In genomic region chr5:142639455-142639854, GRCh38 we compare ENCODE assay signal across 9 cellular contexts. TPM values are rescaled to one million over a fixed set of nuclear protein-coding genes. Genes with fewer than 3 reads are reported as not detected.
"Had no signal": no experiment of that assay in that cellular context is flagged by ENCODE, and none has a peak within 500 bp of the region (broad histone marks: within the 10 kb centered on the region; RNA-seq: fewer than 3 reads in every experiment).

No MANE protein-coding gene starts in this region.

- H3K36me3 ChIP-seq: HAP-1 had no signal

- H3K4me3 Mint-ChIP-seq: HFFc6 had no signal

- H3K4me1 ChIP-seq: HAP-1 had no signal

- H3K4me3 ChIP-seq: GM23248, HAP-1 had no signal

- H3K9me3 ChIP-seq: HAP-1 had no signal

- DNase-seq: GM23248, GOT3, H7, HFFc6 had no signal

- H3K27ac ChIP-seq: GM23248 had no signal

- FAIRE-seq: HepG2 had no signal

- H3K9me3 Mint-ChIP-seq: HFFc6, IgD-negative memory B cell had no signal

- H2AFZ ChIP-seq: GM23248 had no signal

- ATAC-seq: HCT116, HepG2 had no signal

- H3K27ac Mint-ChIP-seq: HFFc6, IgD-negative memory B cell had no signal

- H3K9ac ChIP-seq: GM23248 had no signal

- H3K4me1 Mint-ChIP-seq: IgD-negative memory B cell had no signal

RNA-seq across cellular contexts. Expression of gene FGF1, which starts 46.4 kb away (rescaled TPM):
- total RNA-seq: HepG2, HT-29 had no signal
